In the genomic region with DNA sequence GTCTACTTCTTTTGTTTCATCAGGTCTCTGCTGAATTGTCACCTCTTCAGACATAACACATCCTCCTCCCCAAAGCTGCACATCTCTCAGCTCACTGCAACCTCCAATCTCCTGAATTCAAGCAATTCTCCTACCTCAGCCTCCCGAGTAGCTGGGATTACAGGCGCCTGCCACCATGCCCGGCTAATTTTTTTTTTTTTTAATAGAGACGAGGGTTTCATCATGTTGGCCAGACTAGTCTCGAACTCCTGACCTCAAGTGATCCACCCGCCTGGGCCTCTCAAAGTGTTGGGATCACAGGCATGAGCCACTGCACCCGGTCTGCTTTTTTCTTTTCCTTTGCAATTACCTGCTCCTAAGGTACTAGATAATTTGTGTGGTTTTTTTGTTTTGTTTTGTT, we compare ENCODE assay signal across 1 cellular context.
TF ChIP-seq lines count a peak whose summit lies in the region.

No MANE protein-coding gene starts in this region.

TF ChIP-seq in A549, 52 proteins besides CTCF, POLR2A, EP300 and RAD21:
- TF ChIP-seq, protein P1, sequence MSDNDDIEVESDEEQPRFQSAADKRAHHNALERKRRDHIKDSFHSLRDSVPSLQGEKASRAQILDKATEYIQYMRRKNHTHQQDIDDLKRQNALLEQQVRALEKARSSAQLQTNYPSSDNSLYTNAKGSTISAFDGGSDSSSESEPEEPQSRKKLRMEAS (IDR thresholded peaks at IDR 0.05), result 0 out of 2 replicates have a peak, but pooled peaks have one; percentile 13
- TF ChIP-seq CHD4 (IDR thresholded peaks at IDR 0.05; ENCODE audit: borderline replicate concordance), result 0 out of 2 replicates have a peak, but pooled peaks have one; percentile 58
